Comparison of ENCODE assay signal across 22 cellular contexts in the genomic region with DNA sequence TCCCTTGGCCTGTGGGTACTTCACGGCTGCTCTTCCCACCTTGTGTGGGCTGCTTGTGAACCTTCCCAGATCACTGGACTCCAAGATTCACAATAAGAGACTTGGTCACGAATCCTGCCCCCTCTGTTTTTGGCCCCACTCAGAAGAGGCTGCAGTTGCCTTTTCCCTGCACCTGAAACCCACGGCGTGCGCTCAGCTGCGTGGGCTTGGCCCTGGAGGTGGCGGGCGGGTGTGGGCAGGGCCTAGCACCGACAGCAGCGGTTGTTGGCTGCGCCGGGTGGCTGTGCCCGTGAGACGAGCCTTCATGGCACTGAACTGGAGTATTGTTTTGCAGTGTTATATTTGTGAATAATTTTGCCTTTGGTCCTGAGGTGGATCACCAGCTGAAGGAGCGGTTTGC. TPM values are rescaled to one million over a fixed set of nuclear protein-coding genes. Genes with fewer than 3 reads are reported as not detected.
"Had no signal": no experiment of that assay in that cellular context is flagged by ENCODE, and none has a peak within 500 bp of the region (broad histone marks: within the 10 kb centered on the region; RNA-seq: fewer than 3 reads in every experiment).

No MANE protein-coding gene starts in this region.

- H3K27me3 Mint-ChIP-seq: activated CD4-positive, alpha-beta memory T cell treated with anti-CD3 and anti-CD28 coated beads, Interleukin-2, amount 10 ng/mL, durations not matched to agents 7 days and 5 days; activated naive CD4-positive, alpha-beta T cell treated with anti-CD3 and anti-CD28 coated beads, Interleukin-2, amount 50 U/mL, for 24 hours; central memory CD8-positive, alpha-beta T cell; T-helper 17 cell had no signal

- H3K4me3 ChIP-seq: ascending aorta, body of pancreas, PC-9 had no signal

- DNase-seq: activated CD4-positive, alpha-beta memory T cell treated with anti-CD3 and anti-CD28 coated beads, Interleukin-2, amount 10 ng/mL, durations not matched to agents 7 days and 5 days; activated CD4-positive, alpha-beta T cell treated with anti-CD3 and anti-CD28 coated beads, Interleukin-2, amount 50 U/mL, for 1 hour; activated CD4-positive, CD25-positive, alpha-beta regulatory T cell; activated naive CD4-positive, alpha-beta T cell; activated T-cell treated with anti-CD3 and anti-CD28 coated beads for 4 hours; body of pancreas; NCI-H1092; NCI-H1417; NCI-H2029; NCI-H2107; NCI-H2171 treated with DMSO at 0.1 percent for 48 hours; NCI-H345; NCI-H510A; NCI-H526 treated with DMSO at 0.1 percent for 48 hours; PC-9; SIG-M5; T-helper 17 cell; T-helper 9 cell had no signal

- H3K27me3 ChIP-seq: ascending aorta, body of pancreas had no signal

- H3K27ac ChIP-seq: ascending aorta, body of pancreas, KMS-11, PC-9 had no signal

- H3K27ac Mint-ChIP-seq: activated CD4-positive, alpha-beta memory T cell treated with anti-CD3 and anti-CD28 coated beads, Interleukin-2, amount 10 ng/mL, durations not matched to agents 7 days and 5 days; activated naive CD4-positive, alpha-beta T cell treated with anti-CD3 and anti-CD28 coated beads, Interleukin-2, amount 50 U/mL, for 24 hours; T-helper 17 cell had no signal

- H3K4me1 Mint-ChIP-seq: activated CD4-positive, alpha-beta memory T cell treated with anti-CD3 and anti-CD28 coated beads, Interleukin-2, amount 10 ng/mL, durations not matched to agents 7 days and 5 days had no signal

- ATAC-seq: body of pancreas, T-helper 17 cell had no signal

- H3K4me2 ChIP-seq: KMS-11, PC-9 had no signal

- H3K9me3 Mint-ChIP-seq: activated CD4-positive, alpha-beta memory T cell treated with anti-CD3 and anti-CD28 coated beads, Interleukin-2, amount 10 ng/mL, durations not matched to agents 7 days and 5 days; activated naive CD4-positive, alpha-beta T cell treated with anti-CD3 and anti-CD28 coated beads, Interleukin-2, amount 50 U/mL, for 24 hours; central memory CD8-positive, alpha-beta T cell had no signal

- H3K9ac ChIP-seq: KMS-11 had no signal

- H3K4me3 Mint-ChIP-seq: activated CD4-positive, alpha-beta memory T cell treated with anti-CD3 and anti-CD28 coated beads, Interleukin-2, amount 10 ng/mL, durations not matched to agents 7 days and 5 days; activated naive CD4-positive, alpha-beta T cell treated with anti-CD3 and anti-CD28 coated beads, Interleukin-2, amount 50 U/mL, for 24 hours; central memory CD8-positive, alpha-beta T cell; T-helper 17 cell had no signal

- H2AFZ ChIP-seq: PC-9 had no signal

- H3K4me1 ChIP-seq: ascending aorta, body of pancreas had no signal

- H3K9me3 ChIP-seq: ascending aorta, body of pancreas had no signal

RNA-seq across cellular contexts. Expression of a gene that starts 46.8 kb away (rescaled TPM):
- total RNA-seq: ascending aorta had no signal
